In the genomic region with DNA sequence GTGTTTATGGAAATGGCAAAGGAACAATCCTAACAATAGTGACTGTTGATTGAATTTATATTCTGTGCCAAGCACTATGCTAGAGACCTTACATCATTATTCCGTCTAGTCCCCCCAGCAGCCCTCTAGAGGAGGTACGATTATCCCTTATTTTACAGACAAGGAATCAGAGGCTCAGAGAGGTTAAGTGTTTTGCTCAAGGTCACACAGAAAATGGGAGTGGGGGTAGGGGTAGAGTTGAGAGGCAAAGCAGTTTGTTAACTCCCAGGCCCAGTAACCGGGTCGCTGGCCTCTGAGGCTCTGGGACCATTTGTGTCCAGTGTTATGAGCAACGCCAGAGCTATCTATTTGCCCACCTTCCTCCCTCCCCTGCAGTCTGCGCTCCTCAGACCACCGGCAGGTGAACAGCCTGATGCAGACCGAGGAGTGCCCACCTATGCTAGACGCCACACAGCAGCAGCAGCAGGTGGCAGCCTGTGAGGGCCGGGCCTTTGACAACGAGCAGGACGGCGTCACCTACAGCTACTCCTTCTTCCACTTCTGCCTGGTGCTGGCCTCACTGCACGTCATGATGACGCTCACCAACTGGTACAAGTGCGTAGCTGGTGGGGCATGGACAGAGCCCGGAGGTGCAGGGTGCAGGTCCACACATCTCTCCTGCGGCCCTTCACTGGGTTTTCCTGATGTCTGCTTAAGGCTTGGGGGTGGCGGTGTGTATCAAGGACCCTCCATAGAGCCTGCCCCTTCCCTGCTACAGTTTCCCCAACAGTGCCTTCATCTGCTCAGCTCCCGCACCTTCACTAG, we compare ENCODE assay signal across 36 cellular contexts. TPM values are rescaled to one million over a fixed set of nuclear protein-coding genes. Genes with fewer than 3 reads are reported as not detected.
DNase-seq lines count a peak whose midpoint lies in the region; ATAC-seq and TF ChIP-seq lines count a peak whose summit lies in the region.
"Had no signal": no experiment of that assay in that cellular context is flagged by ENCODE, and none has a peak within 500 bp of the region (broad histone marks: within the 10 kb centered on the region; RNA-seq: fewer than 3 reads in every experiment).

No MANE protein-coding gene starts in this region.

- TF ChIP-seq EP300 in SK-N-SH (IDR thresholded peaks at IDR 0.05; ENCODE audit: borderline replicate concordance in 1 of 2, low read depth in 1 of 2, low read length in 1 of 2) (no peak), suprapubic skin (IDR thresholded peaks at IDR 0.05) (no peak)

- WGBS in SK-N-SH (ENCODE audit: low lambda C conversion rate), result 90% methylated on average over 12 of the region's 20 CpGs
- WGBS in suprapubic skin, result 92% methylated on average over 17 of the region's 20 CpGs

- POLR2A ChIA-PET in SK-N-SH (lab: Yijun Ruan, JAX), result interaction anchor here (0.6 kb wide), 1 partner anchor 280 kb away, joined by 3 read pairs; no protein-coding TSS in a partner anchor
- POLR2A ChIA-PET in naive thymus-derived CD4-positive, alpha-beta T cell (lab: Charles Lee), result no interaction called here

- no peaks in the 10 kb centered on the region for H4K20me1 ChIP-seq in SK-N-SH (ENCODE audit: insufficient read depth)

- DNase-seq in SK-N-SH (peak; percentile 3), NCI-H774 (lab: John Stamatoyannopoulos, UW) (peak; percentile 61), suprapubic skin (ENCODE audit: low spot score in 2 of 2) (peak; percentile 39 to 67), ureter (ENCODE audit: low spot score) (no peak), ecto neural progenitor cell (ENCODE audit: low spot score) (no peak)
- DNase-seq in naive thymus-derived CD4-positive, alpha-beta T cell, result no peak
- DNase-seq: 8988T; activated CD4-positive, alpha-beta T cell treated with anti-CD3 and anti-CD28 coated beads, Interleukin-2, amount 50 U/mL, for 4 hours; amniotic stem cell; Calu3; cerebellar nuclear complex; dermis blood vessel endothelial cell; esophagus squamous epithelium; foreskin keratinocyte; heart left ventricle; left ventricle myocardium superior; midbrain; MM.1S; naive thymus-derived CD8-positive, alpha-beta T cell; NCI-H1417; NCI-H2081; NCI-H2227 treated with DMSO at 0.1 percent for 48 hours; NCI-H526; occipital lobe; PC-9; Right ventricle myocardium superior; small intestine had no signal

- no peak for TF ChIP-seq CTCF in SK-N-SH (IDR thresholded peaks at IDR 0.05)
- no peak for TF ChIP-seq CTCF in suprapubic skin (IDR thresholded peaks at IDR 0.05)

- no peak overlapping the region for H3K9ac ChIP-seq in SK-N-SH

- CTCF ChIA-PET in SK-N-SH (lab: Yijun Ruan, JAX), result interaction anchor here (0.7 to 3.5 kb wide), 5 partner anchors 10 to 249 kb away, joined by 3 to 18 read pairs (median 6); no protein-coding TSS in a partner anchor
- CTCF ChIA-PET in naive thymus-derived CD4-positive, alpha-beta T cell (lab: Charles Lee), result no interaction called here

- H3K9me3 ChIP-seq in SK-N-SH, result no peaks in the 10 kb centered on the region
- H3K9me3 ChIP-seq in naive thymus-derived CD4-positive, alpha-beta T cell (ENCODE audit: control insufficient read depth in 2 of 3, low read length in 3 of 3), result no peaks in the 10 kb centered on the region
- H3K9me3 ChIP-seq in suprapubic skin, result no peaks in the 10 kb centered on the region
- H3K9me3 ChIP-seq: esophagus squamous epithelium, heart left ventricle, tibial artery had no signal

- TF ChIP-seq RAD21 in SK-N-SH (IDR thresholded peaks at IDR 0.05; ENCODE audit: low read length), result no peak

- no peak overlapping the region for H3K4me3 Mint-ChIP-seq in naive thymus-derived CD4-positive, alpha-beta T cell
- H3K4me3 Mint-ChIP-seq: activated naive CD4-positive, alpha-beta T cell treated with anti-CD3 and anti-CD28 coated beads, Interleukin-2, amount 50 U/mL, for 24 hours; activated T-helper 17 cell treated with anti-CD3 and anti-CD28 coated beads, Interleukin-2, amount 50 U/mL, for 72 hours; brain; CD14-positive monocyte; naive thymus-derived CD8-positive, alpha-beta T cell had no signal

- H3K4me3 ChIP-seq in SK-N-SH (ENCODE audit: low read depth in 2 of 2, low read length in 1 of 2), result no peak overlapping the region
- no peak overlapping the region for H3K4me3 ChIP-seq in naive thymus-derived CD4-positive, alpha-beta T cell (ENCODE audit: low read length)
- no peak overlapping the region for H3K4me3 ChIP-seq in suprapubic skin
- H3K4me3 ChIP-seq: esophagus squamous epithelium, heart left ventricle, PC-9, tibial artery had no signal

- H3K9me3 Mint-ChIP-seq in naive thymus-derived CD4-positive, alpha-beta T cell, result peaks cover 0 to 2% (median 0%) of the 10 kb centered on the region in 11 donors
- H3K9me3 Mint-ChIP-seq: activated naive CD4-positive, alpha-beta T cell treated with anti-CD3 and anti-CD28 coated beads, Interleukin-2, amount 50 U/mL, for 24 hours; activated T-helper 17 cell treated with anti-CD3 and anti-CD28 coated beads, Interleukin-2, amount 50 U/mL, for 72 hours; CD14-positive monocyte; naive thymus-derived CD8-positive, alpha-beta T cell had no signal

- H3K27ac ChIP-seq in SK-N-SH (ENCODE audit: low read depth in 2 of 2, low read length in 1 of 2) (no peak overlapping the region), suprapubic skin (no peak overlapping the region)
- H3K27ac ChIP-seq in naive thymus-derived CD4-positive, alpha-beta T cell (ENCODE audit: low read depth, low read length), result no peak overlapping the region
- H3K27ac ChIP-seq: esophagus squamous epithelium, foreskin keratinocyte, heart left ventricle, PC-9, tibial artery had no signal

- no peaks in the 10 kb centered on the region for H3K36me3 Mint-ChIP-seq in naive thymus-derived CD4-positive, alpha-beta T cell
- H3K36me3 Mint-ChIP-seq: activated naive CD4-positive, alpha-beta T cell treated with anti-CD3 and anti-CD28 coated beads, Interleukin-2, amount 50 U/mL, for 24 hours; naive thymus-derived CD8-positive, alpha-beta T cell had no signal

- H3K4me2 ChIP-seq in SK-N-SH, result no peak overlapping the region
- H3K4me2 ChIP-seq: PC-9 had no signal

- H3K4me1 Mint-ChIP-seq in naive thymus-derived CD4-positive, alpha-beta T cell, result no peaks in the 10 kb centered on the region
- H3K4me1 Mint-ChIP-seq: activated naive CD4-positive, alpha-beta T cell treated with anti-CD3 and anti-CD28 coated beads, Interleukin-2, amount 50 U/mL, for 24 hours; activated T-helper 17 cell treated with anti-CD3 and anti-CD28 coated beads, Interleukin-2, amount 50 U/mL, for 72 hours; CD14-positive monocyte had no signal

- peaks cover 0 to 4% (median 0%) of the 10 kb centered on the region in 5 donors for H3K27me3 Mint-ChIP-seq in naive thymus-derived CD4-positive, alpha-beta T cell
- H3K27me3 Mint-ChIP-seq: activated naive CD4-positive, alpha-beta T cell treated with anti-CD3 and anti-CD28 coated beads, Interleukin-2, amount 50 U/mL, for 24 hours; brain had no signal

- ATAC-seq in SK-N-SH treated with all-trans-retinoic acid at 6 μM for 48 hours (no peak), GM19397 (IDR thresholded peaks at IDR 0.05; ENCODE audit: unreplicated experiment) (no peak)
- ATAC-seq in naive thymus-derived CD4-positive, alpha-beta T cell, result peak; percentile 6
- ATAC-seq: activated CD4-positive, CD25-positive, alpha-beta regulatory T cell treated with anti-CD3 and anti-CD28 coated beads, Interleukin-2, amount 50 U/mL, for 24 hours; activated T-helper 17 cell treated with anti-CD3 and anti-CD28 coated beads, Interleukin-2, amount 50 U/mL, for 72 hours; foreskin keratinocyte; heart left ventricle; left ventricle myocardium superior; naive thymus-derived CD8-positive, alpha-beta T cell had no signal

- H3K79me2 ChIP-seq in SK-N-SH (ENCODE audit: insufficient read depth), result no peaks in the 10 kb centered on the region

- H3K4me1 ChIP-seq in SK-N-SH (ENCODE audit: control insufficient read depth in 1 of 2, insufficient read depth in 2 of 2, low read depth in 1 of 2, low read length in 1 of 2) (no peaks in the 10 kb centered on the region), suprapubic skin (no peaks in the 10 kb centered on the region)
- H3K4me1 ChIP-seq in naive thymus-derived CD4-positive, alpha-beta T cell (ENCODE audit: control insufficient read depth in 2 of 2, insufficient read depth in 2 of 2, low read length in 2 of 2), result no peaks in the 10 kb centered on the region
- H3K4me1 ChIP-seq: foreskin keratinocyte, heart left ventricle, tibial artery had no signal

- no peaks in the 10 kb centered on the region for H3K36me3 ChIP-seq in SK-N-SH (replicated peaks in 1 of 2; ENCODE audit: control insufficient read depth in 1 of 2, insufficient read depth in 2 of 2, low read length in 1 of 2)
- H3K36me3 ChIP-seq in naive thymus-derived CD4-positive, alpha-beta T cell (ENCODE audit: control insufficient read depth in 2 of 3, insufficient read depth in 3 of 3, low read length in 3 of 3), result no peaks in the 10 kb centered on the region
- H3K36me3 ChIP-seq in suprapubic skin, result peaks cover 3% of the 10 kb centered on the region
- H3K36me3 ChIP-seq: heart left ventricle had no signal

- H3K9me2 ChIP-seq in SK-N-SH, result no peaks in the 10 kb centered on the region

- no peak for TF ChIP-seq POLR2A in suprapubic skin (IDR thresholded peaks at IDR 0.05)

- no peaks in the 10 kb centered on the region for H3K27me3 ChIP-seq in SK-N-SH (ENCODE audit: insufficient read depth)
- H3K27me3 ChIP-seq in naive thymus-derived CD4-positive, alpha-beta T cell (ENCODE audit: control insufficient read depth in 2 of 2, insufficient read depth in 2 of 2, low read length in 2 of 2), result no peaks in the 10 kb centered on the region
- H3K27me3 ChIP-seq in suprapubic skin, result no peaks in the 10 kb centered on the region
- H3K27me3 ChIP-seq: foreskin keratinocyte, heart left ventricle had no signal

- no peaks in the 10 kb centered on the region for H3F3A ChIP-seq in SK-N-SH (replicated peaks; ENCODE audit: insufficient read depth)

- H2AFZ ChIP-seq in SK-N-SH (ENCODE audit: low read depth), result no peak overlapping the region
- H2AFZ ChIP-seq: PC-9 had no signal

- H3K27ac Mint-ChIP-seq in naive thymus-derived CD4-positive, alpha-beta T cell, result no peak overlapping the region
- H3K27ac Mint-ChIP-seq: activated naive CD4-positive, alpha-beta T cell treated with anti-CD3 and anti-CD28 coated beads, Interleukin-2, amount 50 U/mL, for 24 hours; activated T-helper 17 cell treated with anti-CD3 and anti-CD28 coated beads, Interleukin-2, amount 50 U/mL, for 72 hours; naive thymus-derived CD8-positive, alpha-beta T cell had no signal

- intact Hi-C loops in naive thymus-derived CD4-positive, alpha-beta T cell (cut with micrococcal nuclease), result no loop called here

RNA-seq across cellular contexts. Expression of gene SERINC2, which starts 19.8 kb away (rescaled TPM):
- 15.5 and 22.2 TPM in 2 replicates for polyA plus RNA-seq in SK-N-SH (2012; rRNA removed)
- 8.3 and 16.9 TPM in 2 replicates for polyA plus RNA-seq in SK-N-SH (2012; cell fraction: cytosol; rRNA removed)
- 15.3 and 16.3 TPM in 2 replicates for polyA plus RNA-seq in SK-N-SH (2012; cell fraction: nucleus; rRNA removed)
- 1 to 10 TPM in 1 of 5 experiments, under 1 TPM in 2, not detected in 2; 0.22 to 2.7 (median 0.34) TPM for total RNA-seq in naive thymus-derived CD4-positive, alpha-beta T cell
- not detected for polyA plus RNA-seq in naive thymus-derived CD4-positive, alpha-beta T cell
- total RNA-seq in suprapubic skin, result 10 to 100 TPM; 52.9 to 95.6 (median 68.3) TPM
- 237 TPM for total RNA-seq in ureter
- total RNA-seq: naive thymus-derived CD8-positive, alpha-beta T cell; T-helper 2 cell treated with Interferon-gamma antibody and Interleukin-4, amounts not matched to agents 100 ng/mL and 5 ng/mL, for 36 hours had no signal
- polyA plus RNA-seq: naive thymus-derived CD8-positive, alpha-beta T cell had no signal

RNA-seq across cellular contexts. Expression of gene FABP3, which starts 59.9 kb away (rescaled TPM):
- polyA plus RNA-seq in SK-N-SH (2012; rRNA removed), result 0.08 TPM in 1 of 2 replicates, not detected in the other
- 0.16 TPM in 1 of 2 replicates, not detected in the other for polyA plus RNA-seq in SK-N-SH (2012; cell fraction: cytosol; rRNA removed)
- not detected in 2 replicates for polyA plus RNA-seq in SK-N-SH (2012; cell fraction: nucleus; rRNA removed)
- total RNA-seq in naive thymus-derived CD4-positive, alpha-beta T cell, result under 1 TPM in 1 of 5 experiments, not detected in 4; 0.67 TPM
- not detected for polyA plus RNA-seq in naive thymus-derived CD4-positive, alpha-beta T cell
- total RNA-seq in suprapubic skin (1 to 10 TPM; 1.5 to 5.6 (median 3.3) TPM), ureter (15.9 TPM)
- total RNA-seq: activated T-helper 17 cell treated with anti-CD3 and anti-CD28 coated beads, Interleukin-2, amount 50 U/mL, for 72 hours; Calu3; naive thymus-derived CD8-positive, alpha-beta T cell; PC-9; T-helper 2 cell treated with Interferon-gamma antibody and Interleukin-4, amounts not matched to agents 100 ng/mL and 5 ng/mL, for 36 hours had no signal
- polyA plus RNA-seq: CD14-positive monocyte; naive thymus-derived CD8-positive, alpha-beta T cell had no signal

Comparison
In these comparisons a context has a peak if more than half of its experiments do, and no peak if none do; other contexts are left out.
1. DNase-seq: peak in SK-N-SH (single experiment), NCI-H774 (single experiment) and suprapubic skin (2 of 2); none in naive thymus-derived CD4-positive, alpha-beta T cell (0 of 9), ureter (single experiment) and ecto neural progenitor cell (single experiment).
2. RNA of gene SERINC2, which starts 19.8 kb away (total RNA-seq): 237 TPM in ureter (single experiment) and 52.9 to 95.6 TPM in suprapubic skin; 0.22 to 2.7 TPM in naive thymus-derived CD4-positive, alpha-beta T cell; every median in the first group is over 10 times any median in the second.